In genomic region chr2:55093381-55093780, GRCh38 we compare ENCODE assay signal across 3 cellular contexts.
TF ChIP-seq lines count a peak whose summit lies in the region.

No MANE protein-coding gene starts in this region.

TF ChIP-seq in A549, 52 proteins besides CTCF, POLR2A, EP300 and RAD21:
- TF ChIP-seq E2F6 (IDR thresholded peaks at IDR 0.05; ENCODE audit: borderline replicate concordance, low read depth) (no peak), SMC3 (IDR thresholded peaks at IDR 0.05) (no peak), HOXB5 (CRISPR knock-in tag; IDR thresholded peaks at IDR 0.05) (no peak), BCL3 (IDR thresholded peaks at IDR 0.05) (no peak)
TF ChIP-seq in A549: peak in this region for 0.

TF ChIP-seq in IMR-90, 13 proteins besides CTCF, POLR2A, EP300 and RAD21 (continued from another document):
- peak; percentile 84 for TF ChIP-seq FOS (IDR thresholded peaks at IDR 0.05; ENCODE audit: low read depth, low read length)
- TF ChIP-seq NFE2L2 (IDR thresholded peaks at IDR 0.05; ENCODE audit: low read depth, low read length), result peak; percentile 78
- TF ChIP-seq CEBPB (IDR thresholded peaks at IDR 0.05; ENCODE audit: low read depth, low read length), result peak; percentile 67
- peak; percentile 15; the same call in 1 of the 2 replicates for TF ChIP-seq MAFK (IDR thresholded peaks at IDR 0.05; ENCODE audit: low read depth, low read length)

TF ChIP-seq in SK-N-SH treated with all-trans-retinoic acid at 6 μM for 48 hours, 23 proteins besides CTCF, POLR2A, EP300 and RAD21 (continued from another document):
- TF ChIP-seq POU6F1 (CRISPR knock-in tag; IDR thresholded peaks at IDR 0.05; ENCODE audit: borderline replicate concordance, low read depth) (no peak), CREB5 (CRISPR knock-in tag; IDR thresholded peaks at IDR 0.05; ENCODE audit: low read depth) (no peak), GLIS3 (CRISPR knock-in tag; IDR thresholded peaks at IDR 0.05) (no peak), ZNF565 (CRISPR knock-in tag; conservative IDR thresholded peaks at IDR 0.05; ENCODE audit: low read depth) (no peak), ARNTL (CRISPR knock-in tag; IDR thresholded peaks at IDR 0.05; ENCODE audit: borderline replicate concordance, low read depth) (no peak), ESRRG (CRISPR knock-in tag; IDR thresholded peaks at IDR 0.05) (no peak), TCF4 (CRISPR knock-in tag; IDR thresholded peaks at IDR 0.05; ENCODE audit: borderline replicate concordance) (no peak), PPARA (CRISPR knock-in tag; IDR thresholded peaks at IDR 0.05; ENCODE audit: borderline replicate concordance) (no peak)
